ENCODE assay signal across 8 cellular contexts in the genomic region with DNA sequence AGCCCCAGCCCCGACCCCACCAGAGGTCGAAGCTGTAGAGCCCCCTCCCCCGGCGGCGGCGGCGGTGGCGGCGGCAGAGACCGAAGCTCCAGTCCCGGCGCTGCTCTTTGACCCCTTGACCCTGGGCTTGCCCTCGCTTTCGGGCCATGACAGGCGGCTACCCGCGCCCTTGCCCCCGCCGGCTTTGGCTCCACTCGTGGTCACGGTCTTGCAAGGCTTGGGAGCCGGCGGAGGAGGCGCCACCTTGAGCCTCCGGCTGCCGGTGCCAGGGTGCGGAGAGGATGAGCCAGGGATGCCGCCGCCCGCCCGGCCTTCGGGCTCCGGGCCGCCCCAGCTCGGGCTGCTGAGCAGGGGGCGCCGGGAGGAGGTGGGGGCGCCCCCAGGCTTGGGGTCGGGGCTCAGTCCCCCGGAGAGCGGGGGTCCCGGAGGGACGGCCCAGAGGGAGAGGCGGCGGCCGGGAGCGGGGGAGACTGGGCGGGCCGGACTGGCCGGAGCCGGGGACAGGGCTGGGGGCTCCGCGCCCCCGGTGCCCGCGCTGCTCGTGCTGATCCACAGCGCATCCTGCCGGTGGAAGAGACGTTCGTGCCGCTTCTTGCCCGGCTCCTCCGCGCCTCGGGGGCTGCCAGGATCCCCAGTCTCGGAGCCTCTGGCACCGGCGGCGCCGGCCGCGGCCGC. TPM values are rescaled to one million over a fixed set of nuclear protein-coding genes. Genes with fewer than 3 reads are reported as not detected.
DNase-seq lines count a peak whose midpoint lies in the region; ATAC-seq and TF ChIP-seq lines count a peak whose summit lies in the region.

No MANE protein-coding gene starts in this region.

- H3K4me3 Mint-ChIP-seq in endodermal cell: peak overlapping the region; percentile 41

- peak overlapping the region; percentile 90 for H3K4me2 ChIP-seq in neural cell (ENCODE audit: low read length)

- no peaks in the 10 kb centered on the region for H3K9me3 Mint-ChIP-seq in endodermal cell

- no peak for ATAC-seq in HG03469 (IDR thresholded peaks at IDR 0.05; ENCODE audit: unreplicated experiment)

- no peaks in the 10 kb centered on the region for H3K36me3 ChIP-seq in endodermal cell (ENCODE audit: control insufficient read depth, insufficient read depth, low read length)
- peaks cover 16% of the 10 kb centered on the region for H3K36me3 ChIP-seq in neural cell (ENCODE audit: insufficient read depth, low read length)

- TF ChIP-seq RAD21 in neural cell (conservative IDR thresholded peaks at IDR 0.05): peak; percentile 54

- peaks cover 8% of the 10 kb centered on the region for H3K4me1 Mint-ChIP-seq in endodermal cell

- WGBS in endodermal cell (ENCODE audit: insufficient coverage in 1 of 2, insufficient read length in 1 of 2), 2 experiments: 0 to 1% methylated on average over 16 to 74 of the region's 74 CpGs

- DNase-seq in AG08395 (ENCODE audit: low spot score) (peak; percentile 34), LNCaP clone FGC (ENCODE audit: low read depth) (no peak), endodermal cell (peak; percentile 85), DMS153 (lab: John Stamatoyannopoulos, UW) (no peak), GF-D8 (lab: John Stamatoyannopoulos, UW) (no peak)
- no peak for DNase-seq in stimulated activated CD4-positive, alpha-beta T cell treated with anti-CD3 and anti-CD28 coated beads, Interleukin-4, amount 100 ng/mL, for 24 hours

- TF ChIP-seq EP300 in neural cell (conservative IDR thresholded peaks at IDR 0.05; ENCODE audit: poor library complexity, severe bottlenecking): no peak

- H3F3A ChIP-seq in neural cell (ENCODE audit: insufficient read depth, low read length, poor library complexity, severe bottlenecking): no peaks in the 10 kb centered on the region

- H3K4me1 ChIP-seq in endodermal cell (ENCODE audit: control insufficient read depth, insufficient read depth, low read length): no peaks in the 10 kb centered on the region

- TF ChIP-seq CTCF in LNCaP clone FGC (IDR thresholded peaks at IDR 0.05; ENCODE audit: control insufficient read depth, extremely low read depth, insufficient read depth) (peak; percentile 32; the same call in 1 of the 2 replicates), endodermal cell (conservative IDR thresholded peaks at IDR 0.05) (peak; percentile 57), neural cell (IDR thresholded peaks at IDR 0.05; ENCODE audit: poor library complexity, severe bottlenecking) (peak; percentile 73)

- H3K4me3 ChIP-seq in LNCaP clone FGC (ENCODE audit: low read depth, low read length): no peak overlapping the region
- H3K4me3 ChIP-seq in endodermal cell (ENCODE audit: low read length): no peak overlapping the region
- H3K4me3 ChIP-seq in neural cell (ENCODE audit: low read length): peak overlapping the region; percentile 88

- H3K9me3 ChIP-seq in endodermal cell (ENCODE audit: control insufficient read depth, low read length) (no peaks in the 10 kb centered on the region), neural cell (ENCODE audit: low read length) (no peaks in the 10 kb centered on the region)

- H3K79me2 ChIP-seq in neural cell (replicated peaks; ENCODE audit: insufficient read depth, low read length): no peaks in the 10 kb centered on the region

- no peak overlapping the region for H2AFZ ChIP-seq in neural cell (ENCODE audit: low read depth, low read length)

- H3K36me3 Mint-ChIP-seq in endodermal cell (ENCODE audit: low read depth): no peaks in the 10 kb centered on the region

- no peak overlapping the region for H3K27ac Mint-ChIP-seq in endodermal cell

- peaks cover 20% of the 10 kb centered on the region for H4K20me1 ChIP-seq in neural cell (ENCODE audit: insufficient read depth)

- H3K27me3 ChIP-seq in endodermal cell (ENCODE audit: control insufficient read depth, insufficient read depth, low read length, poor library complexity, severe bottlenecking) (peaks cover 100% of the 10 kb centered on the region), neural cell (ENCODE audit: insufficient read depth, low read depth, low read length) (peaks cover 39% of the 10 kb centered on the region)

- H3K27me3 Mint-ChIP-seq in endodermal cell (ENCODE audit: insufficient read depth): peaks cover 94% of the 10 kb centered on the region

- H3K9ac ChIP-seq in endodermal cell (ENCODE audit: extremely low read depth, low read length, poor library complexity, severe bottlenecking) (no peak overlapping the region), neural cell (ENCODE audit: low read length) (peak overlapping the region; percentile 95)

- no peak overlapping the region for H3K27ac ChIP-seq in endodermal cell (ENCODE audit: low read depth, low read length)
- no peak overlapping the region for H3K27ac ChIP-seq in neural cell (ENCODE audit: low read length)

- no peaks in the 10 kb centered on the region for H3K9me2 ChIP-seq in neural cell (ENCODE audit: insufficient read depth, low read length)

TF ChIP-seq in neural cell, 6 proteins besides CTCF, POLR2A, EP300 and RAD21:
- TF ChIP-seq EZH2 (IDR thresholded peaks at IDR 0.05; ENCODE audit: borderline replicate concordance, insufficient read depth, low read length, poor library complexity, severe bottlenecking) (no peak), POLR2AphosphoS5 (IDR thresholded peaks at IDR 0.05) (no peak), MXI1 (conservative IDR thresholded peaks at IDR 0.05; ENCODE audit: poor library complexity, severe bottlenecking) (peak; percentile 36), SMC3 (conservative IDR thresholded peaks at IDR 0.05; ENCODE audit: poor library complexity) (peak; percentile 57), TAF1 (IDR thresholded peaks at IDR 0.05; ENCODE audit: low read depth) (no peak)
- TF ChIP-seq, protein P1, sequence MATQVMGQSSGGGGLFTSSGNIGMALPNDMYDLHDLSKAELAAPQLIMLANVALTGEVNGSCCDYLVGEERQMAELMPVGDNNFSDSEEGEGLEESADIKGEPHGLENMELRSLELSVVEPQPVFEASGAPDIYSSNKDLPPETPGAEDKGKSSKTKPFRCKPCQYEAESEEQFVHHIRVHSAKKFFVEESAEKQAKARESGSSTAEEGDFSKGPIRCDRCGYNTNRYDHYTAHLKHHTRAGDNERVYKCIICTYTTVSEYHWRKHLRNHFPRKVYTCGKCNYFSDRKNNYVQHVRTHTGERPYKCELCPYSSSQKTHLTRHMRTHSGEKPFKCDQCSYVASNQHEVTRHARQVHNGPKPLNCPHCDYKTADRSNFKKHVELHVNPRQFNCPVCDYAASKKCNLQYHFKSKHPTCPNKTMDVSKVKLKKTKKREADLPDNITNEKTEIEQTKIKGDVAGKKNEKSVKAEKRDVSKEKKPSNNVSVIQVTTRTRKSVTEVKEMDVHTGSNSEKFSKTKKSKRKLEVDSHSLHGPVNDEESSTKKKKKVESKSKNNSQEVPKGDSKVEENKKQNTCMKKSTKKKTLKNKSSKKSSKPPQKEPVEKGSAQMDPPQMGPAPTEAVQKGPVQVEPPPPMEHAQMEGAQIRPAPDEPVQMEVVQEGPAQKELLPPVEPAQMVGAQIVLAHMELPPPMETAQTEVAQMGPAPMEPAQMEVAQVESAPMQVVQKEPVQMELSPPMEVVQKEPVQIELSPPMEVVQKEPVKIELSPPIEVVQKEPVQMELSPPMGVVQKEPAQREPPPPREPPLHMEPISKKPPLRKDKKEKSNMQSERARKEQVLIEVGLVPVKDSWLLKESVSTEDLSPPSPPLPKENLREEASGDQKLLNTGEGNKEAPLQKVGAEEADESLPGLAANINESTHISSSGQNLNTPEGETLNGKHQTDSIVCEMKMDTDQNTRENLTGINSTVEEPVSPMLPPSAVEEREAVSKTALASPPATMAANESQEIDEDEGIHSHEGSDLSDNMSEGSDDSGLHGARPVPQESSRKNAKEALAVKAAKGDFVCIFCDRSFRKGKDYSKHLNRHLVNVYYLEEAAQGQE (IDR thresholded peaks at IDR 0.05; ENCODE audit: borderline replicate concordance): no peak
TF ChIP-seq in neural cell: peak in this region for 2.

RNA-seq across cellular contexts. Expression of gene AGAP2, which starts 0.9 kb away (rescaled TPM):
- total RNA-seq in endodermal cell: under 1 TPM in 1 of 2 donors, not detected in 1; 0.44 TPM
- 4.9 TPM for polyA plus RNA-seq in endodermal cell (2013, experiment 1 of 2)
- 3.9 TPM for polyA plus RNA-seq in endodermal cell (2013, experiment 2 of 2)
- polyA plus RNA-seq in neural cell: 19.3 and 24.9 TPM in 2 replicates
- 33.6 and 34.3 TPM in 2 replicates for polyA minus RNA-seq in neural cell

RNA-seq across cellular contexts. Expression of gene TSPAN31, which starts 7.2 kb away (rescaled TPM):
- total RNA-seq in endodermal cell: 10 to 100 TPM; 21.7 to 27.8 TPM
- 36.0 TPM for polyA plus RNA-seq in endodermal cell (2013, experiment 1 of 2)
- polyA plus RNA-seq in endodermal cell (2013, experiment 2 of 2): 29.0 TPM
- 78.1 and 85.3 TPM in 2 replicates for polyA plus RNA-seq in neural cell
- 37.5 and 39.0 TPM in 2 replicates for polyA minus RNA-seq in neural cell

RNA-seq across cellular contexts. Expression of gene CDK4, which starts 14.5 kb away (rescaled TPM):
- 100 to 1,000 TPM; 144 to 186 TPM for total RNA-seq in endodermal cell
- polyA plus RNA-seq in endodermal cell (2013, experiment 1 of 2): 157 TPM
- polyA plus RNA-seq in endodermal cell (2013, experiment 2 of 2): 137 TPM
- polyA plus RNA-seq in neural cell: 81.3 and 104 TPM in 2 replicates
- 53.9 and 59.4 TPM in 2 replicates for polyA minus RNA-seq in neural cell

RNA-seq across cellular contexts. Expression of gene MARCHF9, which starts 17.3 kb away (rescaled TPM):
- total RNA-seq in endodermal cell: 10 to 100 TPM; 13.6 to 15.8 TPM
- 10.2 TPM for polyA plus RNA-seq in endodermal cell (2013, experiment 1 of 2)
- polyA plus RNA-seq in endodermal cell (2013, experiment 2 of 2): 7.9 TPM
- 34.5 and 47.8 TPM in 2 replicates for polyA plus RNA-seq in neural cell
- 23.6 and 29.9 TPM in 2 replicates for polyA minus RNA-seq in neural cell

RNA-seq across cellular contexts. Expression of gene CYP27B1, which starts 29.3 kb away (rescaled TPM):
- 1 to 10 TPM; 2.4 to 3.1 TPM for total RNA-seq in endodermal cell
- 0.57 TPM for polyA plus RNA-seq in endodermal cell (2013, experiment 1 of 2)
- 0.58 TPM for polyA plus RNA-seq in endodermal cell (2013, experiment 2 of 2)
- 0.86 and 1.4 TPM in 2 replicates for polyA plus RNA-seq in neural cell
- not detected in 2 replicates for polyA minus RNA-seq in neural cell

Comparison
In these comparisons a context has a peak if more than half of its experiments do, and no peak if none do; other contexts are left out.
1. DNase-seq: peak in AG08395 (single experiment) and endodermal cell (single experiment); none in LNCaP clone FGC (single experiment), DMS153 (single experiment), GF-D8 (single experiment) and stimulated activated CD4-positive, alpha-beta T cell treated with anti-CD3 and anti-CD28 coated beads, Interleukin-4, amount 100 ng/mL, for 24 hours (single experiment).
2. Peak in every context shown above with its lines, with median percentiles within 50 percentile points of each other: CTCF ChIP-seq.